In the genomic region with DNA sequence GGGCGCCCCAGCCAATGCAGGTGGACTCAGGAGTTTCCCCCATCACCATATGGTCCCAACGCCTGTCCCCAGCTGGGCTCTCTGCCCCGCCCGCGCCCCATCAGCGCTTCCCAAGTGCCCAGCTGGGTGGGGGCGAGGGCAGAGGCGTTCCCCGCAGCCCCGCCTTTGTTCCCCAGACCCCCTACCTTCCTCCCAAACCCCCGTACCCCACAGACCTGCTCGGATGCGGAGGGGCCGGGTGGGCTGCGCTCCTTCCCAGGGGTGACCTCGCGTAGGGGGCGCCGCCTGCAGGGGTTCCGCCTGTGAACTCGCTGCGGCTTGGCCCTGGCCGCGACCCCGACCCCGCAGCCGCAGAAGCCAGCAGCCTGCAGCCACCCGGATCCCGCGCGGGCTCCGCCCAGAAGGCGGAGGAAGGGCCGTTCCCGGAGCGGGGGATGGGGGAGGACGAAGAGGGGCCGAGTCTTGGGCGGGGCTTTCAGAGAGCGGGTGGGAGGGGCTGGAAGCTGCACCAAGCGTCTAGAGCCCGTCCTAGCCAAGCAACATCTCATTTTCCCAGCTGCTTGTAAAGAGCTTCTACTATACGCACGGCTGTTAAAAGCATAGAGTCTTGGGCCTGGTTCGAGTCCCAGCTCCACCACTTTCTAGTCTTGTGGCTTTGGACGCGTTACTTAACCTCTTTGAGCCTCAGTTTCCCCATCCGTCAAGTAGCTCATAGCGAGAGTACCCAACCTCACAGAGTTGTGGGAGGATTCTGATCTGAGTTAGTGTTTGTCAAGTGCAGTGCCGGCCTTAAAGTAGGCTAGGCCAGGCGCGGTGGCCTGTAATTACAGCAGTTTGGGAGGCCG, we compare ENCODE assay signal across 8 cellular contexts. TPM values are rescaled to one million over a fixed set of nuclear protein-coding genes. Genes with fewer than 3 reads are reported as not detected.
A peak's percentile ranks its signal among the peaks of the same experiment; 100 is the strongest.
DNase-seq lines count a peak whose midpoint lies in the region; ATAC-seq and TF ChIP-seq lines count a peak whose summit lies in the region.

Gene RAB3D (minus strand): TSS at position 404 of the 845 bp plus-strand sequence. CDS start 2,258 bp downstream, outside the sequence.

- ATAC-seq in GM21737 (IDR thresholded peaks at IDR 0.05; ENCODE audit: unreplicated experiment), result peak; percentile 69
- ATAC-seq in left cardiac atrium, result peak; percentile 97 to 98

- H3K4me1 ChIP-seq in CD4-positive, alpha-beta memory T cell (ENCODE audit: insufficient read depth, low read length), result peaks cover 30% of the 10 kb centered on the region
- peaks cover 0 to 40% (median 15%) of the 10 kb centered on the region in 4 donors for H3K4me1 ChIP-seq in tibial nerve

- peaks cover 0 to 2% (median 0%) of the 10 kb centered on the region in 8 donors for H3K9me3 Mint-ChIP-seq in CD4-positive, alpha-beta memory T cell

- H3K4me3 Mint-ChIP-seq in CD4-positive, alpha-beta memory T cell, result peak within 1 kb of the TSS; percentile 76 to 87 (median 82)

- POLR2A ChIA-PET in CD4-positive, alpha-beta memory T cell (lab: Charles Lee; ENCODE audit: partially characterized antibody), result interaction anchor here (1.0 to 2.1 kb wide), 5 partner anchors 18 to 44 kb away, joined by 3 to 22 read pairs (median 7); partner anchors contain the start of gene SWSAP1

- H3K36me3 Mint-ChIP-seq in CD4-positive, alpha-beta memory T cell, result peaks cover 14 to 17% of the 10 kb centered on the region in 2 donors

- TF ChIP-seq CTCF in tibial nerve (IDR thresholded peaks at IDR 0.05), result no peak

- 6 to 7% methylated on average over 30 to 50 of the region's 53 CpGs for WGBS in tibial nerve, 2 donors

- CTCF ChIA-PET in CD4-positive, alpha-beta memory T cell (lab: Charles Lee; ENCODE audit: partially characterized antibody), result interaction anchor here (1.0 to 1.4 kb wide), 3 partner anchors 15 to 143 kb away, joined by 3 to 5 read pairs (median 5); no protein-coding TSS in a partner anchor

- peak within 1 kb of the TSS; percentile 44 to 54 for H3K4me3 ChIP-seq in CD4-positive, alpha-beta memory T cell (ENCODE audit: low read length in 2 of 2)
- H3K4me3 ChIP-seq in tibial nerve, result peak within 1 kb of the TSS; percentile 57 to 84 (median 82)

- no peaks in the 10 kb centered on the region for H3K9me3 ChIP-seq in CD4-positive, alpha-beta memory T cell (ENCODE audit: control insufficient read depth in 1 of 2, low read length in 2 of 2)
- H3K9me3 ChIP-seq in tibial nerve, result no peaks in the 10 kb centered on the region

- peak within 1 kb of the TSS; percentile 3 to 88 (median 71) for H3K27ac Mint-ChIP-seq in CD4-positive, alpha-beta memory T cell

- peak; percentile 27 to 71 for TF ChIP-seq POLR2A in tibial nerve (IDR thresholded peaks at IDR 0.05)

- no peaks in the 10 kb centered on the region for H3K27me3 Mint-ChIP-seq in CD4-positive, alpha-beta memory T cell

- intact Hi-C loops in CD4-positive, alpha-beta memory T cell (cut with micrococcal nuclease), result no loop called here
- intact Hi-C loops in left cardiac atrium (cut with DNase I), result no loop called here

- peak; percentile 39 to 81 for TF ChIP-seq EP300 in tibial nerve (IDR thresholded peaks at IDR 0.05)

- peak within 1 kb of the TSS; percentile 33 for H3K27ac ChIP-seq in CD4-positive, alpha-beta memory T cell (ENCODE audit: low read depth, low read length)
- H3K27ac ChIP-seq in tibial nerve, result peak within 1 kb of the TSS; percentile 49 to 92 (median 88)

- H3K36me3 ChIP-seq in CD4-positive, alpha-beta memory T cell (ENCODE audit: insufficient read depth, low read length), result no peaks in the 10 kb centered on the region
- peaks cover 0 to 47% (median 4%) of the 10 kb centered on the region in 3 donors for H3K36me3 ChIP-seq in tibial nerve

- DNase-seq in CD4-positive, alpha-beta memory T cell, result peak; percentile 52 to 73 (median 57)
- DNase-seq in NCI-H1436 treated with DMSO at 0.1 percent for 48 hours (lab: John Stamatoyannopoulos, UW) (peak; percentile 86), T-helper 1 cell (peak; percentile 52 to 86 (median 65)), amniotic epithelial cell (ENCODE audit: low read depth) (peak; percentile 89), left cardiac atrium (peak; percentile 94), pons (ENCODE audit: low spot score) (peak; percentile 67), tibial nerve (ENCODE audit: low spot score in 2 of 2) (peak; percentile 85 to 90)

- H3K4me1 Mint-ChIP-seq in CD4-positive, alpha-beta memory T cell, result peaks cover 16 to 35% (median 27%) of the 10 kb centered on the region in 4 donors

- H3K27me3 ChIP-seq in CD4-positive, alpha-beta memory T cell (ENCODE audit: insufficient read depth, low read length), result no peaks in the 10 kb centered on the region
- H3K27me3 ChIP-seq in tibial nerve, result no peaks in the 10 kb centered on the region

RNA-seq across cellular contexts. Expression of gene RAB3D, which starts in this region (rescaled TPM):
- total RNA-seq in CD4-positive, alpha-beta memory T cell, result 1 to 10 TPM; 6.0 to 8.6 TPM
- polyA plus RNA-seq in CD4-positive, alpha-beta memory T cell, result 1 to 10 TPM; 1.9 to 2.5 TPM
- total RNA-seq in left cardiac atrium, result 10 to 100 TPM; 12.2 to 14.2 TPM
- 10 to 100 TPM; 12.9 to 20.8 (median 17.9) TPM for total RNA-seq in tibial nerve

Comparison
In these comparisons a context has a peak if more than half of its experiments do, and no peak if none do; other contexts are left out.
1. Peak in every context shown above with its lines: DNase-seq, ATAC-seq, H3K4me3 ChIP-seq and H3K27ac ChIP-seq.